16 cellular contexts compared by ENCODE assay signal in the genomic region with DNA sequence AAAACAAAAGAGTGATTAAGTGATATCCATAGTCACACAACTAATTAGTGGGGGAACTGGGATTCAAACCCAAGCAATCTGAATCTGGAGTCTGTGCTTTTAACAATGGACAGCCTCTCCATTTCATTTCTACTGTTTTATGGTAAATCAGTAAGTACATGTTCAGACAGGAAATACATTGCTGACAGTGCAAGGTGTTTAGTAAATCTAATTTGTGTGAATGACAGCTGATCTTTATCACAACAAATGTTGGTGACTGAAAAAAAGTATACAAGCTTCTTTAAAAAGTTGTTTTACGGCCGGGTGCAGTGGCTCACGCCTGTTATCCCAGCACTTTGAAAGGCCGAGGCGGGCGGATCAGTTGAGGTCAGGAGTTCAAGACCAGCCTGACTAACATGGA. TPM values are rescaled to one million over a fixed set of nuclear protein-coding genes. Genes with fewer than 3 reads are reported as not detected.
DNase-seq lines count a peak whose midpoint lies in the region; ATAC-seq and TF ChIP-seq lines count a peak whose summit lies in the region.
"Had no signal": no experiment of that assay in that cellular context is flagged by ENCODE, and none has a peak within 500 bp of the region (broad histone marks: within the 10 kb centered on the region; RNA-seq: fewer than 3 reads in every experiment).

No MANE protein-coding gene starts in this region.

- no peaks in the 10 kb centered on the region for H3K9me3 ChIP-seq in body of pancreas

- no peak for DNase-seq in activated naive CD4-positive, alpha-beta T cell treated with anti-CD3 and anti-CD28 coated beads, Interleukin-2, amount 10 ng/mL, durations not matched to agents 7 days and 5 days
- DNase-seq in HFFc6 (no peak), nephron progenitor cell (no peak), foreskin melanocyte (no peak), germinal center (ENCODE audit: low spot score) (no peak), body of pancreas (no peak)
- DNase-seq in activated naive CD8-positive, alpha-beta T cell treated with anti-CD3 and anti-CD28 coated beads, Interleukin-2, amount 10 ng/mL, durations not matched to agents 7 days and 5 days: no peak
- DNase-seq: DND-41, GDM1, GM23248, NCI-H1436, NCI-H2081, NCI-H524 had no signal

- H3K27me3 ChIP-seq in body of pancreas: no peaks in the 10 kb centered on the region

- CTCF ChIA-PET in activated naive CD4-positive, alpha-beta T cell treated with anti-CD3 and anti-CD28 coated beads, Interleukin-2, amount 10 ng/mL, durations not matched to agents 7 days and 5 days (lab: Charles Lee): no interaction called here

- TF ChIP-seq CTCF in HFFc6 (IDR thresholded peaks at IDR 0.05) (no peak), nephron progenitor cell (IDR thresholded peaks at IDR 0.05) (no peak), body of pancreas (IDR thresholded peaks at IDR 0.05) (no peak)

- H3K27ac Mint-ChIP-seq in activated naive CD4-positive, alpha-beta T cell treated with anti-CD3 and anti-CD28 coated beads, Interleukin-2, amount 50 U/mL, for 24 hours: peak overlapping the region; percentile 2
- H3K27ac Mint-ChIP-seq in activated naive CD4-positive, alpha-beta T cell treated with anti-CD3 and anti-CD28 coated beads, Interleukin-2, amount 10 ng/mL, durations not matched to agents 7 days and 5 days: no peak overlapping the region
- H3K27ac Mint-ChIP-seq in HFFc6: peak overlapping the region; percentile 13; the same call in 1 of the 2 replicates
- peak overlapping the region; percentile 42 for H3K27ac Mint-ChIP-seq in activated naive CD8-positive, alpha-beta T cell treated with anti-CD3 and anti-CD28 coated beads, Interleukin-2, amount 10 ng/mL, durations not matched to agents 7 days and 5 days
- peak overlapping the region; percentile 61 for H3K27ac Mint-ChIP-seq in nephron progenitor cell

- no peak for ATAC-seq in activated naive CD8-positive, alpha-beta T cell treated with anti-CD3 and anti-CD28 coated beads, Interleukin-2, amount 10 ng/mL, durations not matched to agents 7 days and 5 days (ENCODE audit: low read depth)
- ATAC-seq in body of pancreas: no peak

- POLR2A ChIA-PET in activated naive CD8-positive, alpha-beta T cell treated with anti-CD3 and anti-CD28 coated beads, Interleukin-2, amount 10 ng/mL, durations not matched to agents 7 days and 5 days (lab: Charles Lee): no interaction called here

- H3K36me3 ChIP-seq in body of pancreas (replicated peaks in 1 of 2; ENCODE audit: insufficient read depth in 1 of 2, low read depth in 2 of 2): peaks cover 5 to 8% of the 10 kb centered on the region in 2 donors

- H3K9me3 Mint-ChIP-seq in activated naive CD4-positive, alpha-beta T cell treated with anti-CD3 and anti-CD28 coated beads, Interleukin-2, amount 50 U/mL, for 24 hours: no peaks in the 10 kb centered on the region
- H3K9me3 Mint-ChIP-seq in activated naive CD4-positive, alpha-beta T cell treated with anti-CD3 and anti-CD28 coated beads, Interleukin-2, amount 10 ng/mL, durations not matched to agents 7 days and 5 days: no peaks in the 10 kb centered on the region
- no peaks in the 10 kb centered on the region for H3K9me3 Mint-ChIP-seq in HFFc6
- no peaks in the 10 kb centered on the region for H3K9me3 Mint-ChIP-seq in activated naive CD8-positive, alpha-beta T cell treated with anti-CD3 and anti-CD28 coated beads, Interleukin-2, amount 10 ng/mL, durations not matched to agents 7 days and 5 days
- no peaks in the 10 kb centered on the region for H3K9me3 Mint-ChIP-seq in nephron progenitor cell
- H3K9me3 Mint-ChIP-seq: CD14-positive monocyte had no signal

- no peak overlapping the region for H3K4me3 Mint-ChIP-seq in activated naive CD4-positive, alpha-beta T cell treated with anti-CD3 and anti-CD28 coated beads, Interleukin-2, amount 50 U/mL, for 24 hours
- H3K4me3 Mint-ChIP-seq in activated naive CD4-positive, alpha-beta T cell treated with anti-CD3 and anti-CD28 coated beads, Interleukin-2, amount 10 ng/mL, durations not matched to agents 7 days and 5 days: no peak overlapping the region
- H3K4me3 Mint-ChIP-seq in HFFc6 (no peak overlapping the region), nephron progenitor cell (no peak overlapping the region)
- H3K4me3 Mint-ChIP-seq in activated naive CD8-positive, alpha-beta T cell treated with anti-CD3 and anti-CD28 coated beads, Interleukin-2, amount 10 ng/mL, durations not matched to agents 7 days and 5 days: no peak overlapping the region

- H3K36me3 Mint-ChIP-seq in activated naive CD4-positive, alpha-beta T cell treated with anti-CD3 and anti-CD28 coated beads, Interleukin-2, amount 50 U/mL, for 24 hours: peaks cover 11% of the 10 kb centered on the region
- H3K36me3 Mint-ChIP-seq in activated naive CD4-positive, alpha-beta T cell treated with anti-CD3 and anti-CD28 coated beads, Interleukin-2, amount 10 ng/mL, durations not matched to agents 7 days and 5 days: peaks cover 50% of the 10 kb centered on the region
- H3K36me3 Mint-ChIP-seq in HFFc6 (ENCODE audit: low read depth) (peaks cover 26% of the 10 kb centered on the region), nephron progenitor cell (ENCODE audit: low read depth) (peaks cover 48% of the 10 kb centered on the region)
- H3K36me3 Mint-ChIP-seq in activated naive CD8-positive, alpha-beta T cell treated with anti-CD3 and anti-CD28 coated beads, Interleukin-2, amount 10 ng/mL, durations not matched to agents 7 days and 5 days: peaks cover 26% of the 10 kb centered on the region

- TF ChIP-seq POLR2A in body of pancreas (IDR thresholded peaks at IDR 0.05): no peak

- no peaks in the 10 kb centered on the region for H3K4me1 ChIP-seq in body of pancreas

- intact Hi-C loops in body of pancreas (cut with DNase I): no loop called here

- H3K27ac ChIP-seq in body of pancreas: no peak overlapping the region
- H3K27ac ChIP-seq: GM23248, HL-60 had no signal

- 79 to 92% methylated on average over 6 of the region's 6 CpGs for WGBS in body of pancreas, 2 donors

- no peak overlapping the region for H3K4me3 ChIP-seq in body of pancreas
- H3K4me3 ChIP-seq: GM23248 had no signal

- peaks cover 48% of the 10 kb centered on the region for H3K4me1 Mint-ChIP-seq in activated naive CD4-positive, alpha-beta T cell treated with anti-CD3 and anti-CD28 coated beads, Interleukin-2, amount 50 U/mL, for 24 hours
- peaks cover 3% of the 10 kb centered on the region for H3K4me1 Mint-ChIP-seq in activated naive CD4-positive, alpha-beta T cell treated with anti-CD3 and anti-CD28 coated beads, Interleukin-2, amount 10 ng/mL, durations not matched to agents 7 days and 5 days
- H3K4me1 Mint-ChIP-seq in HFFc6 (ENCODE audit: low read depth): peaks cover 12% of the 10 kb centered on the region; the same call in 1 of the 2 replicates
- peaks cover 8% of the 10 kb centered on the region for H3K4me1 Mint-ChIP-seq in activated naive CD8-positive, alpha-beta T cell treated with anti-CD3 and anti-CD28 coated beads, Interleukin-2, amount 10 ng/mL, durations not matched to agents 7 days and 5 days
- H3K4me1 Mint-ChIP-seq in nephron progenitor cell: no peaks in the 10 kb centered on the region
- H3K4me1 Mint-ChIP-seq: CD14-positive monocyte had no signal

- no peaks in the 10 kb centered on the region for H3K27me3 Mint-ChIP-seq in activated naive CD4-positive, alpha-beta T cell treated with anti-CD3 and anti-CD28 coated beads, Interleukin-2, amount 50 U/mL, for 24 hours
- H3K27me3 Mint-ChIP-seq in activated naive CD4-positive, alpha-beta T cell treated with anti-CD3 and anti-CD28 coated beads, Interleukin-2, amount 10 ng/mL, durations not matched to agents 7 days and 5 days: no peaks in the 10 kb centered on the region
- peaks cover 3% of the 10 kb centered on the region for H3K27me3 Mint-ChIP-seq in HFFc6 (ENCODE audit: insufficient read depth)
- no peaks in the 10 kb centered on the region for H3K27me3 Mint-ChIP-seq in activated naive CD8-positive, alpha-beta T cell treated with anti-CD3 and anti-CD28 coated beads, Interleukin-2, amount 10 ng/mL, durations not matched to agents 7 days and 5 days
- H3K27me3 Mint-ChIP-seq in nephron progenitor cell (ENCODE audit: low read depth, poor library complexity): no peaks in the 10 kb centered on the region

RNA-seq across cellular contexts. Expression of gene DONSON, which starts 20.6 kb away (rescaled TPM):
- total RNA-seq in HFFc6 (2021; fragmentation: NEBNext Ultra II Directional; extraction: Animal tissue kit (Norgen Biotek cat#: 25700)): 10 to 100 TPM; 14.7 to 32.0 (median 28.6) TPM
- 10 to 100 TPM; 29.0 to 33.6 TPM for total RNA-seq in activated naive CD8-positive, alpha-beta T cell treated with anti-CD3 and anti-CD28 coated beads, Interleukin-2, amount 10 ng/mL, durations not matched to agents 7 days and 5 days
- total RNA-seq in body of pancreas: 1 to 10 TPM; 5.6 to 6.5 TPM

RNA-seq across cellular contexts. Expression of gene SON, which starts 25.1 kb away (rescaled TPM):
- 100 to 1,000 TPM; 193 to 233 (median 219) TPM for total RNA-seq in HFFc6 (2021; fragmentation: NEBNext Ultra II Directional; extraction: Animal tissue kit (Norgen Biotek cat#: 25700))
- 100 to 1,000 TPM; 357 to 376 TPM for total RNA-seq in activated naive CD8-positive, alpha-beta T cell treated with anti-CD3 and anti-CD28 coated beads, Interleukin-2, amount 10 ng/mL, durations not matched to agents 7 days and 5 days
- 100 to 1,000 TPM; 118 to 235 TPM for total RNA-seq in body of pancreas

RNA-seq across cellular contexts. Expression of gene GART, which starts 26.0 kb away (rescaled TPM):
- total RNA-seq in HFFc6 (2021; fragmentation: NEBNext Ultra II Directional; extraction: Animal tissue kit (Norgen Biotek cat#: 25700)): 10 to 100 TPM; 72.6 to 87.5 (median 80.2) TPM
- total RNA-seq in activated naive CD8-positive, alpha-beta T cell treated with anti-CD3 and anti-CD28 coated beads, Interleukin-2, amount 10 ng/mL, durations not matched to agents 7 days and 5 days: 100 to 1,000 TPM; 102 to 117 TPM
- 10 to 100 TPM; 36.3 to 62.0 TPM for total RNA-seq in body of pancreas
